Comparison of ENCODE assay signal across 22 cellular contexts in genomic region chr7:24476227-24476626, GRCh38.
"Had no signal": no experiment of that assay in that cellular context is flagged by ENCODE, and none has a peak within 500 bp of the region (broad histone marks: within the 10 kb centered on the region; RNA-seq: fewer than 3 reads in every experiment).

No MANE protein-coding gene starts in this region.

- FAIRE-seq: colon had no signal

- H3K9me3 ChIP-seq: adrenal gland, body of pancreas, upper lobe of right lung had no signal

- H3K9me3 Mint-ChIP-seq: activated naive CD4-positive, alpha-beta T cell treated with anti-CD3 and anti-CD28 coated beads, Interleukin-2, amount 10 ng/mL, durations not matched to agents 7 days and 5 days; activated T-cell treated with anti-CD3 and anti-CD28 coated beads, Interleukin-2, amount 50 U/mL, for 24 hours had no signal

- H3K36me3 ChIP-seq: adrenal gland, upper lobe of right lung had no signal

- DNase-seq: activated CD4-positive, alpha-beta T cell treated with anti-CD3 and anti-CD28 coated beads for 1 hour; activated CD4-positive, alpha-beta T cell treated with anti-CD3 and anti-CD28 coated beads, Interleukin-2, amount 50 U/mL, for 48 hours; activated CD8-positive, alpha-beta memory T cell treated with anti-CD3 and anti-CD28 coated beads, Interleukin-2, amount 10 ng/mL, durations not matched to agents 7 days and 5 days; activated naive CD4-positive, alpha-beta T cell treated with anti-CD3 and anti-CD28 coated beads, Interleukin-2, amount 10 ng/mL, durations not matched to agents 7 days and 5 days; activated T-cell treated with anti-CD3 and anti-CD28 coated beads, Interleukin-2, amount 50 U/mL, for 24 hours; adrenal gland; caudate nucleus; foreskin fibroblast; glutamatergic neuron; kidney glomerular epithelial cell; mesendoderm; nephron progenitor cell; stimulated activated CD4-positive, alpha-beta T cell treated with anti-CD3 and anti-CD28 coated beads, Interleukin-2, amount 100 ng/mL, for 48 hours; stimulated activated naive CD4-positive, alpha-beta T cell; substantia nigra; T-helper 1 cell; T1000; upper lobe of right lung had no signal

- H3K4me3 ChIP-seq: adrenal gland, body of pancreas, upper lobe of right lung had no signal

- H3K4me3 Mint-ChIP-seq: activated CD8-positive, alpha-beta memory T cell treated with anti-CD3 and anti-CD28 coated beads, Interleukin-2, amount 10 ng/mL, durations not matched to agents 7 days and 5 days; activated naive CD4-positive, alpha-beta T cell treated with anti-CD3 and anti-CD28 coated beads, Interleukin-2, amount 10 ng/mL, durations not matched to agents 7 days and 5 days; activated T-cell treated with anti-CD3 and anti-CD28 coated beads, Interleukin-2, amount 50 U/mL, for 24 hours; nephron progenitor cell had no signal

- ATAC-seq: activated CD8-positive, alpha-beta memory T cell treated with anti-CD3 and anti-CD28 coated beads, Interleukin-2, amount 10 ng/mL, durations not matched to agents 7 days and 5 days; esophagus mucosa; SK-N-SH treated with all-trans-retinoic acid at 6 μM for 48 hours; upper lobe of right lung had no signal

- H3K4me1 Mint-ChIP-seq: activated CD8-positive, alpha-beta memory T cell treated with anti-CD3 and anti-CD28 coated beads, Interleukin-2, amount 10 ng/mL, durations not matched to agents 7 days and 5 days; activated naive CD4-positive, alpha-beta T cell treated with anti-CD3 and anti-CD28 coated beads, Interleukin-2, amount 10 ng/mL, durations not matched to agents 7 days and 5 days had no signal

- H3K27me3 ChIP-seq: adrenal gland, body of pancreas, upper lobe of right lung had no signal

- H3K4me1 ChIP-seq: adrenal gland, upper lobe of right lung had no signal

- H3K27ac ChIP-seq: adrenal gland, upper lobe of right lung had no signal

- H3K27ac Mint-ChIP-seq: activated CD8-positive, alpha-beta memory T cell treated with anti-CD3 and anti-CD28 coated beads, Interleukin-2, amount 10 ng/mL, durations not matched to agents 7 days and 5 days; activated naive CD4-positive, alpha-beta T cell treated with anti-CD3 and anti-CD28 coated beads, Interleukin-2, amount 10 ng/mL, durations not matched to agents 7 days and 5 days; activated T-cell treated with anti-CD3 and anti-CD28 coated beads, Interleukin-2, amount 50 U/mL, for 24 hours; nephron progenitor cell had no signal

- H3K36me3 Mint-ChIP-seq: activated CD8-positive, alpha-beta memory T cell treated with anti-CD3 and anti-CD28 coated beads, Interleukin-2, amount 10 ng/mL, durations not matched to agents 7 days and 5 days; activated naive CD4-positive, alpha-beta T cell treated with anti-CD3 and anti-CD28 coated beads, Interleukin-2, amount 10 ng/mL, durations not matched to agents 7 days and 5 days had no signal
